39 cellular contexts compared by ENCODE assay signal in genomic region chr9:109172935-109173334, GRCh38. TPM values are rescaled to one million over a fixed set of nuclear protein-coding genes. Genes with fewer than 3 reads are reported as not detected.
"Had no signal": no experiment of that assay in that cellular context is flagged by ENCODE, and none has a peak within 500 bp of the region (broad histone marks: within the 10 kb centered on the region; RNA-seq: fewer than 3 reads in every experiment).

No MANE protein-coding gene starts in this region.

- DNase-seq: Karpas-422, Kasumi-1, MG63, MM.1S, MV-4-11, NCI-H1048, NCI-H1092, NCI-H1092 treated with DMSO at 0.1 percent for 48 hours, NCI-H1105, NCI-H1105 treated with DMSO at 0.1 percent for 48 hours, NCI-H1417, NCI-H1417 treated with DMSO at 0.1 percent for 48 hours, NCI-H1436, NCI-H1436 treated with DMSO at 0.1 percent for 48 hours, NCI-H146, NCI-H1694, NCI-H1694 treated with DMSO at 0.1 percent for 48 hours, NCI-H187, NCI-H187 treated with DMSO at 0.1 percent for 48 hours, NCI-H1930, NCI-H2029, NCI-H2029 treated with DMSO at 0.1 percent for 48 hours, NCI-H2081, NCI-H2081 treated with DMSO at 0.1 percent for 48 hours, NCI-H2107, NCI-H2171, NCI-H2171 treated with DMSO at 0.1 percent for 48 hours, NCI-H2227 treated with DMSO at 0.1 percent for 48 hours, NCI-H226, NCI-H345, NCI-H446, NCI-H446 treated with DMSO at 0.1 percent for 48 hours, NCI-H510A, NCI-H510A treated with DMSO at 0.1 percent for 48 hours, NCI-H524, NCI-H524 treated with DMSO at 0.1 percent for 48 hours, NCI-H526 had no signal

- H3K4me3 ChIP-seq: MG63 had no signal

- H3K27me3 ChIP-seq: MG63 had no signal

- H3K9me3 ChIP-seq: MG63 had no signal

- H3K36me3 ChIP-seq: MG63 had no signal

RNA-seq across cellular contexts. Expression of gene FRRS1L, which starts 5.9 kb away (rescaled TPM):
- total RNA-seq: MCF 10A, NCI-H460 had no signal
